Comparison of ENCODE assay signal across 19 cellular contexts in the genomic region with DNA sequence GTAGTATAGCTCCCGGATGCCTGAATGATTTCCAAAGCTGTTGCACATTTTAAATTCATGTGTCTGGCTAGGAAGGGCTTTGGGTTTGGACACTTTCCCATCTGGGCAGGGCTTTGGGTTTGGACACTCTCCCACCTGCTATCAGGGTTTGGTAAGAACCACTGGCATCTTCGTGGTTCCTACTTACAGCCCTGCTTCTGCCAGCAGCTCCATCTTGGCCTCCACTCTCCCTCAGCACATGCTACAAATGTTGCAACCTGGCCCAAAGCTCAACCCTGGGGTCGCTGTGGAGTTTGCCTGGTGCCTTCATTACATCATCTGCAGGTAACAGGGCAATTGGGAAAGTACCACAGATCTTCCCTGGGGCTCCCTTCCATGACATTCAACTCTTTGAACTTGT. TPM values are rescaled to one million over a fixed set of nuclear protein-coding genes. Genes with fewer than 3 reads are reported as not detected.
DNase-seq lines count a peak whose midpoint lies in the region; ATAC-seq and TF ChIP-seq lines count a peak whose summit lies in the region.
"Had no signal": no experiment of that assay in that cellular context is flagged by ENCODE, and none has a peak within 500 bp of the region (broad histone marks: within the 10 kb centered on the region; RNA-seq: fewer than 3 reads in every experiment).

No MANE protein-coding gene starts in this region.

- no peak overlapping the region for H3K14ac ChIP-seq in H9 (ENCODE audit: insufficient read depth, low read length)

- H3K4me3 ChIP-seq in fibroblast of the aortic adventitia (ENCODE audit: low read depth, low read length), result no peak overlapping the region
- H3K4me3 ChIP-seq: heart left ventricle, SJSA1 had no signal

- H3K4me3 Mint-ChIP-seq in activated naive CD4-positive, alpha-beta T cell treated with anti-CD3 and anti-CD28 coated beads for 36 hours, result no peak overlapping the region
- H3K4me3 Mint-ChIP-seq in activated naive CD4-positive, alpha-beta T cell treated with anti-CD3 and anti-CD28 coated beads, Interleukin-2, amount 10 ng/mL, durations not matched to agents 7 days and 5 days, result no peak overlapping the region
- no peak overlapping the region for H3K4me3 Mint-ChIP-seq in WTC11
- H3K4me3 Mint-ChIP-seq in stimulated activated memory B cell treated with anti-CD40 and anti-IgM and Interleukin-4, amounts not matched to agents 10 μg/mL and 1 μg/mL and 100 μg/mL, for 72 hours, result no peak overlapping the region
- H3K4me3 Mint-ChIP-seq in H9, result no peak overlapping the region

- H4K5ac ChIP-seq in H9 (ENCODE audit: insufficient read length, low read depth, low read length), result no peak overlapping the region

- H4K20me1 ChIP-seq in H9 (ENCODE audit: control insufficient read depth, insufficient read depth, insufficient read length), result no peaks in the 10 kb centered on the region

- no peak overlapping the region for H4K91ac ChIP-seq in H9 (ENCODE audit: insufficient read length, low read depth, low read length)

- H3K4me1 ChIP-seq in H9 (ENCODE audit: insufficient read depth, low read length), result no peaks in the 10 kb centered on the region

- H3K9me3 ChIP-seq in H9 (ENCODE audit: control insufficient read depth, low read depth, low read length), result no peaks in the 10 kb centered on the region
- H3K9me3 ChIP-seq: heart left ventricle, SJSA1 had no signal

- no peak overlapping the region for H2BK120ac ChIP-seq in H9 (ENCODE audit: low read depth, low read length, poor library complexity, severe bottlenecking)

- H2BK12ac ChIP-seq in H9 (ENCODE audit: insufficient read length, low read depth, low read length), result no peak overlapping the region

- H3K4ac ChIP-seq in H9 (ENCODE audit: low read depth, low read length), result no peak overlapping the region

- intact Hi-C loops in activated naive CD4-positive, alpha-beta T cell treated with anti-CD3 and anti-CD28 coated beads for 36 hours (cut with micrococcal nuclease), result no loop called here

- no peak overlapping the region for H3K9ac ChIP-seq in H9 (ENCODE audit: extremely low read depth, insufficient read length, low read length)
- H3K9ac ChIP-seq: KMS-11 had no signal

- no peak overlapping the region for H3K18ac ChIP-seq in H9 (ENCODE audit: insufficient read length, low read depth, low read length)

- H3K23me2 ChIP-seq in H9 (ENCODE audit: insufficient read length, low read depth, low read length, poor library complexity, severe bottlenecking), result peaks cover 12% of the 10 kb centered on the region

- WGBS in H9 (ENCODE audit: extremely low coverage, insufficient read length, low lambda C conversion rate), result no CpG with 5 or more reads among the region's 3 CpGs

- no peak overlapping the region for H3K27ac ChIP-seq in H9 (ENCODE audit: insufficient read length, low read depth, low read length)
- H3K27ac ChIP-seq: heart left ventricle, KMS-11, SJSA1 had no signal

- no peak overlapping the region for H2AK5ac ChIP-seq in H9 (ENCODE audit: insufficient read length, low read length)

- H3K27me3 Mint-ChIP-seq in activated naive CD4-positive, alpha-beta T cell treated with anti-CD3 and anti-CD28 coated beads for 36 hours (ENCODE audit: low read depth), result no peaks in the 10 kb centered on the region
- H3K27me3 Mint-ChIP-seq in activated naive CD4-positive, alpha-beta T cell treated with anti-CD3 and anti-CD28 coated beads, Interleukin-2, amount 10 ng/mL, durations not matched to agents 7 days and 5 days, result peaks cover 3% of the 10 kb centered on the region
- H3K27me3 Mint-ChIP-seq in WTC11 (ENCODE audit: low read depth), result 0 out of 2 replicates have a peak, but pooled peaks cover 2% of the 10 kb centered on the region
- no peaks in the 10 kb centered on the region for H3K27me3 Mint-ChIP-seq in stimulated activated memory B cell treated with anti-CD40 and anti-IgM and Interleukin-4, amounts not matched to agents 10 μg/mL and 1 μg/mL and 100 μg/mL, for 72 hours
- peaks cover 2% of the 10 kb centered on the region; the same call in 1 of the 2 replicates for H3K27me3 Mint-ChIP-seq in H9 (ENCODE audit: low read depth)

- peak overlapping the region; percentile 12 for H3K27ac Mint-ChIP-seq in activated naive CD4-positive, alpha-beta T cell treated with anti-CD3 and anti-CD28 coated beads for 36 hours
- H3K27ac Mint-ChIP-seq in activated naive CD4-positive, alpha-beta T cell treated with anti-CD3 and anti-CD28 coated beads, Interleukin-2, amount 10 ng/mL, durations not matched to agents 7 days and 5 days, result no peak overlapping the region
- no peak overlapping the region for H3K27ac Mint-ChIP-seq in WTC11
- peak overlapping the region; percentile 35 for H3K27ac Mint-ChIP-seq in stimulated activated memory B cell treated with anti-CD40 and anti-IgM and Interleukin-4, amounts not matched to agents 10 μg/mL and 1 μg/mL and 100 μg/mL, for 72 hours
- no peak overlapping the region for H3K27ac Mint-ChIP-seq in H9

- no peak overlapping the region for H2BK20ac ChIP-seq in H9 (ENCODE audit: low read depth, low read length, poor library complexity, severe bottlenecking)

- CTCF ChIA-PET in activated naive CD4-positive, alpha-beta T cell treated with anti-CD3 and anti-CD28 coated beads for 36 hours (lab: Charles Lee), result interaction anchor here (0.5 to 1.0 kb wide), 4 partner anchors 14 to 270 kb away, joined by 3 read pairs; partner anchors contain the start of gene EIF4EBP3
- CTCF ChIA-PET in activated naive CD4-positive, alpha-beta T cell treated with anti-CD3 and anti-CD28 coated beads, Interleukin-2, amount 10 ng/mL, durations not matched to agents 7 days and 5 days (lab: Charles Lee), result no interaction called here
- CTCF ChIA-PET in WTC11 (lab: Charles Lee), result no interaction called here

- H3K36me3 Mint-ChIP-seq in activated naive CD4-positive, alpha-beta T cell treated with anti-CD3 and anti-CD28 coated beads for 36 hours (ENCODE audit: low read depth), result peaks cover 25% of the 10 kb centered on the region
- peaks cover 34% of the 10 kb centered on the region for H3K36me3 Mint-ChIP-seq in activated naive CD4-positive, alpha-beta T cell treated with anti-CD3 and anti-CD28 coated beads, Interleukin-2, amount 10 ng/mL, durations not matched to agents 7 days and 5 days
- H3K36me3 Mint-ChIP-seq in WTC11 (peaks cover 35% of the 10 kb centered on the region), H9 (ENCODE audit: insufficient read depth in 1 of 3, low read depth in 3 of 3) (peaks cover 32 to 57% (median 56%) of the 10 kb centered on the region in 3 experiments)
- peaks cover 42% of the 10 kb centered on the region for H3K36me3 Mint-ChIP-seq in stimulated activated memory B cell treated with anti-CD40 and anti-IgM and Interleukin-4, amounts not matched to agents 10 μg/mL and 1 μg/mL and 100 μg/mL, for 72 hours

- H3T11ph ChIP-seq in H9 (ENCODE audit: low read length), result no peak overlapping the region

- ATAC-seq in WTC11 (no peak), HG03196 (IDR thresholded peaks at IDR 0.05; ENCODE audit: unreplicated experiment) (no peak)
- no peak for ATAC-seq in stimulated activated memory B cell treated with anti-CD40 and anti-IgM and Interleukin-4, amounts not matched to agents 10 μg/mL and 1 μg/mL and 100 μg/mL, for 72 hours
- ATAC-seq: heart left ventricle had no signal

- POLR2A ChIA-PET in WTC11 (lab: Charles Lee), result no interaction called here

- H3K23ac ChIP-seq in H9 (ENCODE audit: insufficient read length, low read depth, low read length), result no peak overlapping the region

- H2AFZ ChIP-seq in H9 (ENCODE audit: low read length), result no peak overlapping the region

- H3K4me1 Mint-ChIP-seq in activated naive CD4-positive, alpha-beta T cell treated with anti-CD3 and anti-CD28 coated beads for 36 hours (ENCODE audit: low read depth), result peaks cover 48% of the 10 kb centered on the region
- peaks cover 51% of the 10 kb centered on the region for H3K4me1 Mint-ChIP-seq in activated naive CD4-positive, alpha-beta T cell treated with anti-CD3 and anti-CD28 coated beads, Interleukin-2, amount 10 ng/mL, durations not matched to agents 7 days and 5 days
- H3K4me1 Mint-ChIP-seq in WTC11 (peaks cover 20% of the 10 kb centered on the region), H9 (peaks cover 19 to 30% of the 10 kb centered on the region in 2 experiments)
- peaks cover 63% of the 10 kb centered on the region for H3K4me1 Mint-ChIP-seq in stimulated activated memory B cell treated with anti-CD40 and anti-IgM and Interleukin-4, amounts not matched to agents 10 μg/mL and 1 μg/mL and 100 μg/mL, for 72 hours

- no peak overlapping the region for H3K56ac ChIP-seq in H9 (ENCODE audit: insufficient read length, low read depth, low read length)

- TF ChIP-seq CTCF in WTC11 (IDR thresholded peaks at IDR 0.05), result no peak
- no peak for TF ChIP-seq CTCF in fibroblast of the aortic adventitia (IDR thresholded peaks at IDR 0.05; ENCODE audit: insufficient read depth, low read length)
- no peak for TF ChIP-seq CTCF in H9 (conservative IDR thresholded peaks at IDR 0.05)

- H2BK15ac ChIP-seq in H9 (ENCODE audit: low read depth, low read length), result no peak overlapping the region

- no peaks in the 10 kb centered on the region for H3K79me2 ChIP-seq in H9 (ENCODE audit: insufficient read depth, low read length)

- no peak for DNase-seq in activated naive CD4-positive, alpha-beta T cell treated with anti-CD3 and anti-CD28 coated beads for 36 hours
- no peak for DNase-seq in activated naive CD4-positive, alpha-beta T cell treated with anti-CD3 and anti-CD28 coated beads, Interleukin-2, amount 10 ng/mL, durations not matched to agents 7 days and 5 days
- no peak for DNase-seq in WTC11 (ENCODE audit: low spot score)
- peak; percentile 95 for DNase-seq in fibroblast of the aortic adventitia (ENCODE audit: low read depth)
- no peak for DNase-seq in H9
- DNase-seq in dedifferentiated amniotic fluid mesenchymal stem cell (ENCODE audit: extremely low spot score), result no peak
- DNase-seq: activated CD4-positive, alpha-beta T cell treated with anti-CD3 and anti-CD28 coated beads for 1 hour; amniotic stem cell; Calu3; heart left ventricle; mesendoderm; NCI-H1417 treated with DMSO at 0.1 percent for 48 hours; NCI-H510A; T-helper 9 cell had no signal

- H3K79me1 ChIP-seq in H9 (ENCODE audit: insufficient read depth, low read depth, low read length, poor library complexity, severe bottlenecking), result no peaks in the 10 kb centered on the region

- H3K4me2 ChIP-seq in H9 (ENCODE audit: insufficient read depth, insufficient read length, low read length), result no peak overlapping the region
- H3K4me2 ChIP-seq: KMS-11 had no signal

- H2BK5ac ChIP-seq in H9 (ENCODE audit: insufficient read length, low read length), result no peak overlapping the region

- H3K9me3 Mint-ChIP-seq in activated naive CD4-positive, alpha-beta T cell treated with anti-CD3 and anti-CD28 coated beads for 36 hours, result no peaks in the 10 kb centered on the region
- H3K9me3 Mint-ChIP-seq in activated naive CD4-positive, alpha-beta T cell treated with anti-CD3 and anti-CD28 coated beads, Interleukin-2, amount 10 ng/mL, durations not matched to agents 7 days and 5 days, result no peaks in the 10 kb centered on the region
- H3K9me3 Mint-ChIP-seq in WTC11 (peaks cover 6% of the 10 kb centered on the region), H9 (peaks cover 1 to 2% of the 10 kb centered on the region in 2 experiments; a peak in 2 of 5 replicates)
- no peaks in the 10 kb centered on the region for H3K9me3 Mint-ChIP-seq in stimulated activated memory B cell treated with anti-CD40 and anti-IgM and Interleukin-4, amounts not matched to agents 10 μg/mL and 1 μg/mL and 100 μg/mL, for 72 hours

- H4K8ac ChIP-seq in H9 (replicated peaks; ENCODE audit: insufficient read length, low read depth, low read length), result no peak overlapping the region

- no peaks in the 10 kb centered on the region for H3K27me3 ChIP-seq in H9 (ENCODE audit: insufficient read depth, low read length)
- H3K27me3 ChIP-seq: heart left ventricle, SJSA1 had no signal

RNA-seq across cellular contexts. Expression of gene TMCO6, which starts 3.5 kb away (rescaled TPM):
- total RNA-seq in activated naive CD4-positive, alpha-beta T cell treated with anti-CD3 and anti-CD28 coated beads for 36 hours, result 10 to 100 TPM; 29.0 to 29.5 TPM
- total RNA-seq in WTC11 (2021) (28.7 to 32.6 TPM (median 32.2 TPM) in 3 replicates), fibroblast of the aortic adventitia (ENCODE audit: low replicate concordance) (21.1 and 295 TPM in 2 replicates), H9 (2021) (37.3 and 39.3 TPM in 2 replicates)

RNA-seq across cellular contexts. Expression of gene NDUFA2, which starts 4.7 kb away (rescaled TPM):
- 10 to 100 TPM; 71.4 to 76.4 TPM for total RNA-seq in activated naive CD4-positive, alpha-beta T cell treated with anti-CD3 and anti-CD28 coated beads for 36 hours
- total RNA-seq in WTC11 (2021) (74.8 to 81.5 TPM (median 77.7 TPM) in 3 replicates), fibroblast of the aortic adventitia (ENCODE audit: low replicate concordance) (32.9 and 40.6 TPM in 2 replicates), H9 (2021) (84.9 and 86.6 TPM in 2 replicates)

RNA-seq across cellular contexts. Expression of gene IK, which starts 4.9 kb away (rescaled TPM):
- total RNA-seq in activated naive CD4-positive, alpha-beta T cell treated with anti-CD3 and anti-CD28 coated beads for 36 hours, result 10 to 100 TPM; 82.9 to 93.1 TPM
- total RNA-seq in WTC11 (2021), result 58.5 to 69.2 TPM (median 64.5 TPM) in 3 replicates
- 84.2 and 183 TPM in 2 replicates for total RNA-seq in fibroblast of the aortic adventitia (ENCODE audit: low replicate concordance)
- total RNA-seq in H9 (2021), result 75.2 and 79.3 TPM in 2 replicates

RNA-seq across cellular contexts. Expression of gene CD14, which starts 9.7 kb away (rescaled TPM):
- under 1 TPM; 0.14 to 0.20 TPM for total RNA-seq in activated naive CD4-positive, alpha-beta T cell treated with anti-CD3 and anti-CD28 coated beads for 36 hours
- total RNA-seq in WTC11 (2021), result 0.27 to 0.63 TPM (median 0.53 TPM) in 3 replicates
- total RNA-seq in fibroblast of the aortic adventitia (ENCODE audit: low replicate concordance), result 0.36 and 4.4 TPM in 2 replicates
- total RNA-seq in H9 (2021), result 0.13 TPM in 1 of 2 replicates, not detected in the other
- total RNA-seq: H4 had no signal

RNA-seq across cellular contexts. Expression of gene WDR55, which starts 22.0 kb away (rescaled TPM):
- total RNA-seq in activated naive CD4-positive, alpha-beta T cell treated with anti-CD3 and anti-CD28 coated beads for 36 hours, result 10 to 100 TPM; 18.9 to 19.8 TPM
- total RNA-seq in WTC11 (2021) (22.1 to 25.3 TPM (median 23.5 TPM) in 3 replicates), fibroblast of the aortic adventitia (ENCODE audit: low replicate concordance) (12.8 and 21.9 TPM in 2 replicates), H9 (2021) (24.7 and 26.6 TPM in 2 replicates)

Comparison
In these comparisons a context has a peak if more than half of its experiments do, and no peak if none do; other contexts are left out.
1. H3K27ac Mint-ChIP-seq: peak in activated naive CD4-positive, alpha-beta T cell treated with anti-CD3 and anti-CD28 coated beads for 36 hours (single experiment) and stimulated activated memory B cell treated with anti-CD40 and anti-IgM and Interleukin-4, amounts not matched to agents 10 μg/mL and 1 μg/mL and 100 μg/mL, for 72 hours (single experiment); none in activated naive CD4-positive, alpha-beta T cell treated with anti-CD3 and anti-CD28 coated beads, Interleukin-2, amount 10 ng/mL, durations not matched to agents 7 days and 5 days (single experiment), WTC11 (single experiment) and H9 (0 of 3).